In genomic region chr19:14496029-14496848, GRCh38 we compare ENCODE assay signal across 1 cellular context.
TF ChIP-seq lines count a peak whose summit lies in the region.

Gene GIPC1, minus strand, starts transcription at chr19:14496127. Its CDS starts 13,151 bp downstream, at chr19:14482976.

TF ChIP-seq in HepG2, 621 proteins besides CTCF, POLR2A, EP300 and RAD21 (continued from another document and continues in another):
- TF ChIP-seq MAX (IDR thresholded peaks at IDR 0.05), result peak; percentile 94
- no peak for TF ChIP-seq ZNF775 (CRISPR knock-in tag; IDR thresholded peaks at IDR 0.05; ENCODE audit: borderline replicate concordance)
- TF ChIP-seq KDM3A (CRISPR knock-in tag; IDR thresholded peaks at IDR 0.05; ENCODE audit: low read depth), result peak; percentile 23; the same call in 1 of the 2 replicates
- TF ChIP-seq ZNF770 (CRISPR knock-in tag; IDR thresholded peaks at IDR 0.05), result peak; percentile 33; the same call in 1 of the 2 replicates
- peak; percentile 79 for TF ChIP-seq YEATS4 (CRISPR knock-in tag; IDR thresholded peaks at IDR 0.05; ENCODE audit: borderline replicate concordance)
- peak; percentile 69; the same call in 1 of the 2 replicates for TF ChIP-seq MAZ (IDR thresholded peaks at IDR 0.05; ENCODE audit: borderline replicate concordance, low read depth, low read length)
- peak; percentile 79 for TF ChIP-seq MAZ (CRISPR knock-in tag; IDR thresholded peaks at IDR 0.05; ENCODE audit: low read depth)
- TF ChIP-seq ZNF891 (CRISPR knock-in tag; IDR thresholded peaks at IDR 0.05), result peak; percentile 63; the same call in 1 of the 2 replicates
- no peak for TF ChIP-seq KDM6A (CRISPR knock-in tag; IDR thresholded peaks at IDR 0.05; ENCODE audit: low read depth)
- TF ChIP-seq HOXA5 (CRISPR knock-in tag; IDR thresholded peaks at IDR 0.05), result peak; percentile 51; the same call in 1 of the 2 replicates
- TF ChIP-seq CREM (IDR thresholded peaks at IDR 0.05), result peak; percentile 21; the same call in 1 of the 2 replicates
- no peak for TF ChIP-seq CREM (CRISPR knock-in tag; IDR thresholded peaks at IDR 0.05)
- TF ChIP-seq ZNF225 (CRISPR knock-in tag; IDR thresholded peaks at IDR 0.05), result peak; percentile 71; the same call in 1 of the 2 replicates
- TF ChIP-seq, protein P1, sequence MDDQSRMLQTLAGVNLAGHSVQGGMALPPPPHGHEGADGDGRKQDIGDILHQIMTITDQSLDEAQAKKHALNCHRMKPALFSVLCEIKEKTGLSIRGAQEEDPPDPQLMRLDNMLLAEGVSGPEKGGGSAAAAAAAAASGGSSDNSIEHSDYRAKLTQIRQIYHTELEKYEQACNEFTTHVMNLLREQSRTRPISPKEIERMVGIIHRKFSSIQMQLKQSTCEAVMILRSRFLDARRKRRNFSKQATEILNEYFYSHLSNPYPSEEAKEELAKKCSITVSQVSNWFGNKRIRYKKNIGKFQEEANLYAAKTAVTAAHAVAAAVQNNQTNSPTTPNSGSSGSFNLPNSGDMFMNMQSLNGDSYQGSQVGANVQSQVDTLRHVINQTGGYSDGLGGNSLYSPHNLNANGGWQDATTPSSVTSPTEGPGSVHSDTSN (CRISPR knock-in tag; IDR thresholded peaks at IDR 0.05; ENCODE audit: borderline replicate concordance), result no peak
- peak; percentile 78; the same call in 1 of the 2 replicates for TF ChIP-seq HMGXB3 (CRISPR knock-in tag; IDR thresholded peaks at IDR 0.05; ENCODE audit: borderline replicate concordance)
- TF ChIP-seq, protein P2, sequence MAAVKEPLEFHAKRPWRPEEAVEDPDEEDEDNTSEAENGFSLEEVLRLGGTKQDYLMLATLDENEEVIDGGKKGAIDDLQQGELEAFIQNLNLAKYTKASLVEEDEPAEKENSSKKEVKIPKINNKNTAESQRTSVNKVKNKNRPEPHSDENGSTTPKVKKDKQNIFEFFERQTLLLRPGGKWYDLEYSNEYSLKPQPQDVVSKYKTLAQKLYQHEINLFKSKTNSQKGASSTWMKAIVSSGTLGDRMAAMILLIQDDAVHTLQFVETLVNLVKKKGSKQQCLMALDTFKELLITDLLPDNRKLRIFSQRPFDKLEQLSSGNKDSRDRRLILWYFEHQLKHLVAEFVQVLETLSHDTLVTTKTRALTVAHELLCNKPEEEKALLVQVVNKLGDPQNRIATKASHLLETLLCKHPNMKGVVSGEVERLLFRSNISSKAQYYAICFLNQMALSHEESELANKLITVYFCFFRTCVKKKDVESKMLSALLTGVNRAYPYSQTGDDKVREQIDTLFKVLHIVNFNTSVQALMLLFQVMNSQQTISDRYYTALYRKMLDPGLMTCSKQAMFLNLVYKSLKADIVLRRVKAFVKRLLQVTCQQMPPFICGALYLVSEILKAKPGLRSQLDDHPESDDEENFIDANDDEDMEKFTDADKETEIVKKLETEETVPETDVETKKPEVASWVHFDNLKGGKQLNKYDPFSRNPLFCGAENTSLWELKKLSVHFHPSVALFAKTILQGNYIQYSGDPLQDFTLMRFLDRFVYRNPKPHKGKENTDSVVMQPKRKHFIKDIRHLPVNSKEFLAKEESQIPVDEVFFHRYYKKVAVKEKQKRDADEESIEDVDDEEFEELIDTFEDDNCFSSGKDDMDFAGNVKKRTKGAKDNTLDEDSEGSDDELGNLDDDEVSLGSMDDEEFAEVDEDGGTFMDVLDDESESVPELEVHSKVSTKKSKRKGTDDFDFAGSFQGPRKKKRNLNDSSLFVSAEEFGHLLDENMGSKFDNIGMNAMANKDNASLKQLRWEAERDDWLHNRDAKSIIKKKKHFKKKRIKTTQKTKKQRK (IDR thresholded peaks at IDR 0.05; ENCODE audit: low read length), result no peak
- TF ChIP-seq, protein P3, sequence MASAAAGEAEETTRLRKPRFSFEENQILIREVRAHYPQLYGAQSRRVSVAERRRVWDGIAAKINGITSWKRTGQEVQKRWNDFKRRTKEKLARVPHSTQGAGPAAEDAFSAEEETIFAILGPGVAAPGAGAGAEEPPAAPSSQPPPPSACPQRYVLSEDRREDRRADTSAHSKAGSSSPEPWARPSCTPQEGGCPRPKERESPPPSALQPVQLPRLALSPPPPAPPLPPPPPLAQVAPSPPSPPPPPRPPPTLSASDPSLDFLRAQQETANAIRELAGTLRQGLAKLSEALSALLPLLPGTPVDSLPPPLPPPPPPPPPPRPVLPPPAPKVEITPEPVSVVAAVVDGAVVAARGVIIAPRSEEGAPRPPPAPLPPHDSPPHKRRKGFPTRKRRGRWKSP (CRISPR knock-in tag; IDR thresholded peaks at IDR 0.05), result 0 out of 2 replicates have a peak, but pooled peaks have one; percentile 32
- no peak for TF ChIP-seq MTF1 (CRISPR knock-in tag; IDR thresholded peaks at IDR 0.05)
- peak; percentile 85; the same call in 1 of the 2 replicates for TF ChIP-seq ZNF605 (CRISPR knock-in tag; IDR thresholded peaks at IDR 0.05)
- peak; percentile 61; the same call in 1 of the 2 replicates for TF ChIP-seq ETV5 (CRISPR knock-in tag; IDR thresholded peaks at IDR 0.05; ENCODE audit: borderline replicate concordance)
- peak; percentile 32; the same call in 1 of the 2 replicates for TF ChIP-seq ARID5B (CRISPR knock-in tag; IDR thresholded peaks at IDR 0.05)
- TF ChIP-seq CREB3 (CRISPR knock-in tag; IDR thresholded peaks at IDR 0.05), result no peak
- TF ChIP-seq, protein P4, sequence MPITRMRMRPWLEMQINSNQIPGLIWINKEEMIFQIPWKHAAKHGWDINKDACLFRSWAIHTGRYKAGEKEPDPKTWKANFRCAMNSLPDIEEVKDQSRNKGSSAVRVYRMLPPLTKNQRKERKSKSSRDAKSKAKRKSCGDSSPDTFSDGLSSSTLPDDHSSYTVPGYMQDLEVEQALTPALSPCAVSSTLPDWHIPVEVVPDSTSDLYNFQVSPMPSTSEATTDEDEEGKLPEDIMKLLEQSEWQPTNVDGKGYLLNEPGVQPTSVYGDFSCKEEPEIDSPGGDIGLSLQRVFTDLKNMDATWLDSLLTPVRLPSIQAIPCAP (CRISPR knock-in tag; IDR thresholded peaks at IDR 0.05; ENCODE audit: low read depth), result no peak
- peak; percentile 84 for TF ChIP-seq SP5 (CRISPR knock-in tag; IDR thresholded peaks at IDR 0.05; ENCODE audit: borderline replicate concordance, low read depth)
- TF ChIP-seq HOMEZ (CRISPR knock-in tag; IDR thresholded peaks at IDR 0.05; ENCODE audit: low read depth), result peak; percentile 66
- TF ChIP-seq CENPT (CRISPR knock-in tag; IDR thresholded peaks at IDR 0.05; ENCODE audit: low read depth), result no peak
- no peak for TF ChIP-seq ZNF510 (CRISPR knock-in tag; IDR thresholded peaks at IDR 0.05; ENCODE audit: low read depth)
- TF ChIP-seq HNF4G (IDR thresholded peaks at IDR 0.05; ENCODE audit: borderline replicate concordance, low read depth, low read length), result no peak; the same call in 1 of the 2 replicates
- no peak for TF ChIP-seq HNF4G (CRISPR knock-in tag; IDR thresholded peaks at IDR 0.05; ENCODE audit: borderline replicate concordance, low read depth)
- peak; percentile 98 for TF ChIP-seq BHLHE40 (IDR thresholded peaks at IDR 0.05; ENCODE audit: low read length)
- TF ChIP-seq ZNF232 (CRISPR knock-in tag; IDR thresholded peaks at IDR 0.05; ENCODE audit: borderline replicate concordance), result no peak; the same call in 1 of the 2 replicates
- TF ChIP-seq ZBTB46 (CRISPR knock-in tag; IDR thresholded peaks at IDR 0.05; ENCODE audit: borderline replicate concordance), result no peak
- no peak for TF ChIP-seq ZNF251 (CRISPR knock-in tag; IDR thresholded peaks at IDR 0.05)
- peak; percentile 64; the same call in 1 of the 2 replicates for TF ChIP-seq RXRB (CRISPR knock-in tag; IDR thresholded peaks at IDR 0.05; ENCODE audit: borderline replicate concordance)
